ENCODE assay signal across 28 cellular contexts in genomic region chr17:7396147-7396546, GRCh38. TPM values are rescaled to one million over a fixed set of nuclear protein-coding genes. Genes with fewer than 3 reads are reported as not detected.
DNase-seq lines count a peak whose midpoint lies in the region; ATAC-seq, FAIRE-seq and TF ChIP-seq lines count a peak whose summit lies in the region.
"Had no signal": no experiment of that assay in that cellular context is flagged by ENCODE, and none has a peak within 500 bp of the region (broad histone marks: within the 10 kb centered on the region; RNA-seq: fewer than 3 reads in every experiment).

No MANE protein-coding gene starts in this region.

- H3K27me3 Mint-ChIP-seq in T-helper 2 cell treated with Interferon-gamma antibody and Interleukin-4, amounts not matched to agents 5 μg/mL and 100 μg/mL, for 36 hours (ENCODE audit: low read depth), result no peaks in the 10 kb centered on the region
- no peaks in the 10 kb centered on the region for H3K27me3 Mint-ChIP-seq in Caco-2 (ENCODE audit: insufficient read depth, unreplicated experiment)
- no peaks in the 10 kb centered on the region for H3K27me3 Mint-ChIP-seq in activated naive CD8-positive, alpha-beta T cell treated with anti-CD3 and anti-CD28 coated beads, Interleukin-2, amount 10 ng/mL, durations not matched to agents 7 days and 5 days
- H3K27me3 Mint-ChIP-seq in neural crest cell (ENCODE audit: low read depth), result no peaks in the 10 kb centered on the region

- H3K9me3 ChIP-seq in Caco-2, result no peaks in the 10 kb centered on the region
- H3K9me3 ChIP-seq: BE2C, left ventricle myocardium inferior, SJSA1, stomach, transverse colon had no signal

- H3K4me3 Mint-ChIP-seq in T-helper 2 cell treated with Interferon-gamma antibody and Interleukin-4, amounts not matched to agents 5 μg/mL and 100 μg/mL, for 36 hours, result peak overlapping the region; percentile 42
- H3K4me3 Mint-ChIP-seq in Caco-2 (ENCODE audit: unreplicated experiment) (no peak overlapping the region), neural crest cell (peak overlapping the region; percentile 41)
- no peak overlapping the region for H3K4me3 Mint-ChIP-seq in activated naive CD8-positive, alpha-beta T cell treated with anti-CD3 and anti-CD28 coated beads, Interleukin-2, amount 10 ng/mL, durations not matched to agents 7 days and 5 days

- H3K4me3 ChIP-seq in Caco-2 (ENCODE audit: low read depth, low read length), result no peak overlapping the region
- H3K4me3 ChIP-seq: left ventricle myocardium inferior, SJSA1, smooth muscle cell, stomach, transverse colon had no signal

- intact Hi-C loops in Caco-2 (cut with micrococcal nuclease; ENCODE audit: unreplicated experiment), result no loop called here

- H3K4me1 ChIP-seq in Caco-2, result peaks cover 3% of the 10 kb centered on the region; the same call in 1 of the 2 replicates
- H3K4me1 ChIP-seq: BE2C had no signal

- ATAC-seq in activated naive CD8-positive, alpha-beta T cell treated with anti-CD3 and anti-CD28 coated beads, Interleukin-2, amount 10 ng/mL, durations not matched to agents 7 days and 5 days (ENCODE audit: low read depth), result no peak

- no peak for DNase-seq in T-helper 2 cell treated with Interferon-gamma antibody and Interleukin-4, amounts not matched to agents 5 μg/mL and 100 μg/mL, for 36 hours (ENCODE audit: low spot score)
- DNase-seq in T-helper 2 cell (no peak), Caco-2 (no peak), neural crest cell (ENCODE audit: low read depth, low spot score) (no peak), NCI-H2227 treated with DMSO at 0.1 percent for 48 hours (lab: John Stamatoyannopoulos, UW) (no peak), GM13976 (ENCODE audit: low spot score) (no peak), GM19239 (ENCODE audit: insufficient read length, low spot score) (no peak)
- no peak for DNase-seq in activated naive CD8-positive, alpha-beta T cell treated with anti-CD3 and anti-CD28 coated beads, Interleukin-2, amount 10 ng/mL, durations not matched to agents 7 days and 5 days
- DNase-seq: activated CD4-positive, CD25-positive, alpha-beta regulatory T cell; activated effector memory CD4-positive, alpha-beta T cell treated with anti-CD3 and anti-CD28 coated beads, Interleukin-2, amount 50 U/mL, for 16 hours; aorta; BE2C; effector CD4-positive, alpha-beta T cell; EL; left ventricle myocardium inferior; NCI-H1105; NCI-H2081; NCI-H446 treated with DMSO at 0.1 percent for 48 hours; stimulated activated CD4-positive, alpha-beta T cell treated with anti-CD3 and anti-CD28 coated beads, Interleukin-2, amount 100 ng/mL, for 48 hours; stomach; transverse colon had no signal

- TF ChIP-seq CTCF in Caco-2 (IDR thresholded peaks at IDR 0.05; ENCODE audit: insufficient read depth in 1 of 2, low read depth in 1 of 2, low read length in 1 of 2, severe bottlenecking in 1 of 2, unreplicated experiment in 1 of 2) (no peak), neural crest cell (conservative IDR thresholded peaks at IDR 0.05) (no peak), GM13976 (IDR thresholded peaks at IDR 0.05; ENCODE audit: borderline replicate concordance, control extremely low read depth, extremely low read depth, insufficient read depth, missing control alignments) (no peak)

- no TSS peak for BruUV-seq in Caco-2 (replicated peaks; lab: Mats Ljungman, UMichigan)

- POLR2A ChIA-PET in Caco-2 (lab: Charles Lee), result no interaction called here
- POLR2A ChIA-PET in activated naive CD8-positive, alpha-beta T cell treated with anti-CD3 and anti-CD28 coated beads, Interleukin-2, amount 10 ng/mL, durations not matched to agents 7 days and 5 days (lab: Charles Lee), result no interaction called here

- CTCF ChIA-PET in Caco-2 (lab: Charles Lee), result no interaction called here

- H3K36me3 ChIP-seq in Caco-2 (ENCODE audit: control insufficient read depth, insufficient read depth, low read length), result no peaks in the 10 kb centered on the region
- H3K36me3 ChIP-seq: BE2C, transverse colon had no signal

- H3K4me1 Mint-ChIP-seq in T-helper 2 cell treated with Interferon-gamma antibody and Interleukin-4, amounts not matched to agents 5 μg/mL and 100 μg/mL, for 36 hours (ENCODE audit: low read depth), result peaks cover 20% of the 10 kb centered on the region
- no peaks in the 10 kb centered on the region for H3K4me1 Mint-ChIP-seq in Caco-2 (ENCODE audit: low read depth, unreplicated experiment)
- peaks cover 19% of the 10 kb centered on the region for H3K4me1 Mint-ChIP-seq in activated naive CD8-positive, alpha-beta T cell treated with anti-CD3 and anti-CD28 coated beads, Interleukin-2, amount 10 ng/mL, durations not matched to agents 7 days and 5 days
- H3K4me1 Mint-ChIP-seq in neural crest cell, result peaks cover 20% of the 10 kb centered on the region

- H3K36me3 Mint-ChIP-seq in T-helper 2 cell treated with Interferon-gamma antibody and Interleukin-4, amounts not matched to agents 5 μg/mL and 100 μg/mL, for 36 hours (ENCODE audit: low read depth), result peaks cover 19% of the 10 kb centered on the region
- no peaks in the 10 kb centered on the region for H3K36me3 Mint-ChIP-seq in Caco-2 (ENCODE audit: insufficient read depth, unreplicated experiment)
- H3K36me3 Mint-ChIP-seq in activated naive CD8-positive, alpha-beta T cell treated with anti-CD3 and anti-CD28 coated beads, Interleukin-2, amount 10 ng/mL, durations not matched to agents 7 days and 5 days, result peaks cover 3% of the 10 kb centered on the region
- H3K36me3 Mint-ChIP-seq in neural crest cell (ENCODE audit: low read depth), result no peaks in the 10 kb centered on the region

- H3K9me3 Mint-ChIP-seq in T-helper 2 cell treated with Interferon-gamma antibody and Interleukin-4, amounts not matched to agents 5 μg/mL and 100 μg/mL, for 36 hours, result no peaks in the 10 kb centered on the region
- H3K9me3 Mint-ChIP-seq in Caco-2 (ENCODE audit: unreplicated experiment) (no peaks in the 10 kb centered on the region), neural crest cell (no peaks in the 10 kb centered on the region)
- no peaks in the 10 kb centered on the region for H3K9me3 Mint-ChIP-seq in activated naive CD8-positive, alpha-beta T cell treated with anti-CD3 and anti-CD28 coated beads, Interleukin-2, amount 10 ng/mL, durations not matched to agents 7 days and 5 days

- peak overlapping the region; percentile 45 for H3K27ac Mint-ChIP-seq in T-helper 2 cell treated with Interferon-gamma antibody and Interleukin-4, amounts not matched to agents 5 μg/mL and 100 μg/mL, for 36 hours
- H3K27ac Mint-ChIP-seq in Caco-2 (ENCODE audit: unreplicated experiment), result peak overlapping the region; percentile 78
- peak overlapping the region; percentile 3 for H3K27ac Mint-ChIP-seq in activated naive CD8-positive, alpha-beta T cell treated with anti-CD3 and anti-CD28 coated beads, Interleukin-2, amount 10 ng/mL, durations not matched to agents 7 days and 5 days
- no peak overlapping the region for H3K27ac Mint-ChIP-seq in neural crest cell (ENCODE audit: unreplicated experiment)

- no peak for FAIRE-seq in GM19239 (lab: Jason Lieb, UNC)
- FAIRE-seq: D721Med had no signal

- in situ Hi-C loops in GM13976 (cut with MboI; ENCODE audit: low sequenced_read_pairs, unreplicated experiment), result no loop called here

- H3K27me3 ChIP-seq in Caco-2 (replicated peaks; ENCODE audit: control insufficient read depth, insufficient read depth, low read length), result no peaks in the 10 kb centered on the region
- H3K27me3 ChIP-seq: BE2C, SJSA1, stomach, transverse colon had no signal

RNA-seq across cellular contexts. Expression of gene PLSCR3, which starts 1.8 kb away (rescaled TPM):
- 12.7 and 14.5 TPM in 2 replicates for total RNA-seq in Caco-2 (2022)
- total RNA-seq in activated naive CD8-positive, alpha-beta T cell treated with anti-CD3 and anti-CD28 coated beads, Interleukin-2, amount 10 ng/mL, durations not matched to agents 7 days and 5 days, result 10 to 100 TPM; 79.3 to 82.1 TPM
- total RNA-seq in neural crest cell, result 21.9 and 25.7 TPM in 2 replicates

RNA-seq across cellular contexts. Expression of gene TMEM256, which starts 7.8 kb away (rescaled TPM):
- total RNA-seq in Caco-2 (2022) (40.2 and 41.3 TPM in 2 replicates), neural crest cell (71.5 and 71.6 TPM in 2 replicates)
- total RNA-seq in activated naive CD8-positive, alpha-beta T cell treated with anti-CD3 and anti-CD28 coated beads, Interleukin-2, amount 10 ng/mL, durations not matched to agents 7 days and 5 days, result 10 to 100 TPM; 52.9 to 55.6 TPM

RNA-seq across cellular contexts. Expression of gene NLGN2, which starts 11.5 kb away (rescaled TPM):
- total RNA-seq in Caco-2 (2022) (12.6 and 16.1 TPM in 2 replicates), neural crest cell (104 and 106 TPM in 2 replicates)
- 1 to 10 TPM; 8.0 to 8.7 TPM for total RNA-seq in activated naive CD8-positive, alpha-beta T cell treated with anti-CD3 and anti-CD28 coated beads, Interleukin-2, amount 10 ng/mL, durations not matched to agents 7 days and 5 days

RNA-seq across cellular contexts. Expression of gene TNK1, which starts 15.3 kb away (rescaled TPM):
- 6.1 and 6.4 TPM in 2 replicates for total RNA-seq in Caco-2 (2022)
- 1 to 10 TPM; 5.2 to 6.5 TPM for total RNA-seq in activated naive CD8-positive, alpha-beta T cell treated with anti-CD3 and anti-CD28 coated beads, Interleukin-2, amount 10 ng/mL, durations not matched to agents 7 days and 5 days
- total RNA-seq in neural crest cell, result 0.21 and 0.43 TPM in 2 replicates
- total RNA-seq: A172, LHCN-M2, SJSA1 had no signal

RNA-seq across cellular contexts. Expression of gene SPEM1, which starts 24.0 kb away (rescaled TPM):
- 0.52 TPM in 1 of 2 replicates, not detected in the other for total RNA-seq in Caco-2 (2022)
- total RNA-seq in activated naive CD8-positive, alpha-beta T cell treated with anti-CD3 and anti-CD28 coated beads, Interleukin-2, amount 10 ng/mL, durations not matched to agents 7 days and 5 days, result not detected
- 0.26 and 0.93 TPM in 2 replicates for total RNA-seq in neural crest cell
- total RNA-seq: A172, aorta, fibroblast of lung, left ventricle myocardium inferior, LHCN-M2, pulmonary artery endothelial cell, SJSA1, smooth muscle cell, stomach, transverse colon had no signal

Comparison
In these comparisons a context has a peak if more than half of its experiments do, and no peak if none do; other contexts are left out.
1. H3K4me3 Mint-ChIP-seq: peak in T-helper 2 cell treated with Interferon-gamma antibody and Interleukin-4, amounts not matched to agents 5 μg/mL and 100 μg/mL, for 36 hours (single experiment) and neural crest cell (single experiment); none in Caco-2 (single experiment) and activated naive CD8-positive, alpha-beta T cell treated with anti-CD3 and anti-CD28 coated beads, Interleukin-2, amount 10 ng/mL, durations not matched to agents 7 days and 5 days (single experiment).